In the genomic region with DNA sequence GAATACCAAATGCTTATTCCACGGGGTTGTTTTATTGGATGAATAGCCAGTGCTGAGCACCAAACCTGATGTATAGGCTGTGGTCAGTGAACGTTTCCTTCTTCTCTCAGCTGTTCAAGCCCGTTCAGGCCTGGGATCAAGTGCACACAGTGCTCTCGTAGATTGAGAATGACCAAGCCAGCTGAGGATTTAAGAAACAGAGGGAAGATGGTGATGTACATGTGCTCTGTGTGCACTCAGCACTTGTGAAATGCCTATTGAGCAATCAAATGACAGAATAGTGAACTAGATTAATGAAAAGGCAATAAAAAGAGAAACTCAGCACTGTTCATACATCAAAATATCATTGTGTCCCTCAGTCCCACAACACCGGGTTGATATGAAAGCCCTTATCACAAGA, we compare ENCODE assay signal across 15 cellular contexts.
"Had no signal": no experiment of that assay in that cellular context is flagged by ENCODE, and none has a peak within 500 bp of the region (broad histone marks: within the 10 kb centered on the region; RNA-seq: fewer than 3 reads in every experiment).

No MANE protein-coding gene starts in this region.

- H3K36me3 ChIP-seq: neural progenitor cell had no signal

- H3K4me1 ChIP-seq: testis had no signal

- H3K27ac ChIP-seq: epithelial cell of prostate, neural progenitor cell, testis had no signal

- H3K4me3 ChIP-seq: dorsolateral prefrontal cortex, neural progenitor cell, smooth muscle cell, testis had no signal

- DNase-seq: activated B cell treated with CpG ODN at 0.5 μM for 24 hours; activated CD4-positive, alpha-beta memory T cell treated with anti-CD3 and anti-CD28 coated beads for 36 hours; activated CD4-positive, alpha-beta T cell treated with anti-CD3 and anti-CD28 coated beads for 4 hours; activated T-cell treated with anti-CD3 and anti-CD28 coated beads for 4 hours; amygdala; dorsolateral prefrontal cortex; left ventricle myocardium superior; naive thymus-derived CD4-positive, alpha-beta T cell; right cardiac atrium; stimulated activated CD4-positive, alpha-beta T cell treated with anti-CD3 and anti-CD28 coated beads, Interleukin-4, amount 100 ng/mL, for 24 hours; T-helper 2 cell; testis had no signal

- H3K27me3 ChIP-seq: dorsolateral prefrontal cortex, neural progenitor cell, testis had no signal

- H3K9me3 ChIP-seq: testis had no signal
